ENCODE assay signal across 1 cellular context in genomic region chr16:74811911-74812310, GRCh38.
TF ChIP-seq lines count a peak whose summit lies in the region.

No MANE protein-coding gene starts in this region.

TF ChIP-seq in GM23338, 12 proteins besides CTCF, POLR2A, EP300 and RAD21 (continued from another document):
- TF ChIP-seq, protein P1, sequence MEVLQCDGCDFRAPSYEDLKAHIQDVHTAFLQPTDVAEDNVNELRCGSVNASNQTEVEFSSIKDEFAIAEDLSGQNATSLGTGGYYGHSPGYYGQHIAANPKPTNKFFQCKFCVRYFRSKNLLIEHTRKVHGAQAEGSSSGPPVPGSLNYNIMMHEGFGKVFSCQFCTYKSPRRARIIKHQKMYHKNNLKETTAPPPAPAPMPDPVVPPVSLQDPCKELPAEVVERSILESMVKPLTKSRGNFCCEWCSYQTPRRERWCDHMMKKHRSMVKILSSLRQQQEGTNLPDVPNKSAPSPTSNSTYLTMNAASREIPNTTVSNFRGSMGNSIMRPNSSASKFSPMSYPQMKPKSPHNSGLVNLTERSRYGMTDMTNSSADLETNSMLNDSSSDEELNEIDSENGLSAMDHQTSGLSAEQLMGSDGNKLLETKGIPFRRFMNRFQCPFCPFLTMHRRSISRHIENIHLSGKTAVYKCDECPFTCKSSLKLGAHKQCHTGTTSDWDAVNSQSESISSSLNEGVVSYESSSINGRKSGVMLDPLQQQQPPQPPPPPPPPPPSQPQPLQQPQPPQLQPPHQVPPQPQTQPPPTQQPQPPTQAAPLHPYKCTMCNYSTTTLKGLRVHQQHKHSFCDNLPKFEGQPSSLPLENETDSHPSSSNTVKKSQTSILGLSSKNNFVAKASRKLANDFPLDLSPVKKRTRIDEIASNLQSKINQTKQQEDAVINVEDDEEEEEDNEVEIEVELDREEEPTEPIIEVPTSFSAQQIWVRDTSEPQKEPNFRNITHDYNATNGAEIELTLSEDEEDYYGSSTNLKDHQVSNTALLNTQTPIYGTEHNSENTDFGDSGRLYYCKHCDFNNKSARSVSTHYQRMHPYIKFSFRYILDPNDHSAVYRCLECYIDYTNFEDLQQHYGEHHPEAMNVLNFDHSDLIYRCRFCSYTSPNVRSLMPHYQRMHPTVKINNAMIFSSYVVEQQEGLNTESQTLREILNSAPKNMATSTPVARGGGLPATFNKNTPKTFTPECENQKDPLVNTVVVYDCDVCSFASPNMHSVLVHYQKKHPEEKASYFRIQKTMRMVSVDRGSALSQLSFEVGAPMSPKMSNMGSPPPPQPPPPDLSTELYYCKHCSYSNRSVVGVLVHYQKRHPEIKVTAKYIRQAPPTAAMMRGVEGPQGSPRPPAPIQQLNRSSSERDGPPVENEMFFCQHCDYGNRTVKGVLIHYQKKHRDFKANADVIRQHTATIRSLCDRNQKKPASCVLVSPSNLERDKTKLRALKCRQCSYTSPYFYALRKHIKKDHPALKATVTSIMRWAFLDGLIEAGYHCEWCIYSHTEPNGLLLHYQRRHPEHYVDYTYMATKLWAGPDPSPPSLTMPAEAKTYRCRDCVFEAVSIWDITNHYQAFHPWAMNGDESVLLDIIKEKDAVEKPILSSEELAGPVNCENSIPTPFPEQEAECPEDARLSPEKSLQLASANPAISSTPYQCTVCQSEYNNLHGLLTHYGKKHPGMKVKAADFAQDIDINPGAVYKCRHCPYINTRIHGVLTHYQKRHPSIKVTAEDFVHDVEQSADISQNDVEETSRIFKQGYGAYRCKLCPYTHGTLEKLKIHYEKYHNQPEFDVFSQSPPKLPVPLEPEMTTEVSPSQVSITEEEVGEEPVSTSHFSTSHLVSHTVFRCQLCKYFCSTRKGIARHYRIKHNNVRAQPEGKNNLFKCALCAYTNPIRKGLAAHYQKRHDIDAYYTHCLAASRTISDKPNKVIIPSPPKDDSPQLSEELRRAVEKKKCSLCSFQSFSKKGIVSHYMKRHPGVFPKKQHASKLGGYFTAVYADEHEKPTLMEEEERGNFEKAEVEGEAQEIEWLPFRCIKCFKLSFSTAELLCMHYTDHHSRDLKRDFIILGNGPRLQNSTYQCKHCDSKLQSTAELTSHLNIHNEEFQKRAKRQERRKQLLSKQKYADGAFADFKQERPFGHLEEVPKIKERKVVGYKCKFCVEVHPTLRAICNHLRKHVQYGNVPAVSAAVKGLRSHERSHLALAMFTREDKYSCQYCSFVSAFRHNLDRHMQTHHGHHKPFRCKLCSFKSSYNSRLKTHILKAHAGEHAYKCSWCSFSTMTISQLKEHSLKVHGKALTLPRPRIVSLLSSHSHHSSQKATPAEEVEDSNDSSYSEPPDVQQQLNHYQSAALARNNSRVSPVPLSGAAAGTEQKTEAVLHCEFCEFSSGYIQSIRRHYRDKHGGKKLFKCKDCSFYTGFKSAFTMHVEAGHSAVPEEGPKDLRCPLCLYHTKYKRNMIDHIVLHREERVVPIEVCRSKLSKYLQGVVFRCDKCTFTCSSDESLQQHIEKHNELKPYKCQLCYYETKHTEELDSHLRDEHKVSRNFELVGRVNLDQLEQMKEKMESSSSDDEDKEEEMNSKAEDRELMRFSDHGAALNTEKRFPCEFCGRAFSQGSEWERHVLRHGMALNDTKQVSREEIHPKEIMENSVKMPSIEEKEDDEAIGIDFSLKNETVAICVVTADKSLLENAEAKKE (CRISPR knock-in tag; IDR thresholded peaks at IDR 0.05): no peak
- TF ChIP-seq EZH2 (IDR thresholded peaks at IDR 0.05; ENCODE audit: low read depth, unreplicated experiment): no peak
- no peak for TF ChIP-seq ETS1 (IDR thresholded peaks at IDR 0.05)
- TF ChIP-seq STAT1 (IDR thresholded peaks at IDR 0.05; ENCODE audit: unreplicated experiment): no peak
- no peak for TF ChIP-seq ZNF331 (CRISPR knock-in tag; IDR thresholded peaks at IDR 0.05; ENCODE audit: low read depth)
